ENCODE assay signal across 8 cellular contexts in genomic region chr7:105013818-105014724, GRCh38. TPM values are rescaled to one million over a fixed set of nuclear protein-coding genes. Genes with fewer than 3 reads are reported as not detected.
DNase-seq lines count a peak whose midpoint lies in the region; ATAC-seq and TF ChIP-seq lines count a peak whose summit lies in the region.

A gene with protein sequence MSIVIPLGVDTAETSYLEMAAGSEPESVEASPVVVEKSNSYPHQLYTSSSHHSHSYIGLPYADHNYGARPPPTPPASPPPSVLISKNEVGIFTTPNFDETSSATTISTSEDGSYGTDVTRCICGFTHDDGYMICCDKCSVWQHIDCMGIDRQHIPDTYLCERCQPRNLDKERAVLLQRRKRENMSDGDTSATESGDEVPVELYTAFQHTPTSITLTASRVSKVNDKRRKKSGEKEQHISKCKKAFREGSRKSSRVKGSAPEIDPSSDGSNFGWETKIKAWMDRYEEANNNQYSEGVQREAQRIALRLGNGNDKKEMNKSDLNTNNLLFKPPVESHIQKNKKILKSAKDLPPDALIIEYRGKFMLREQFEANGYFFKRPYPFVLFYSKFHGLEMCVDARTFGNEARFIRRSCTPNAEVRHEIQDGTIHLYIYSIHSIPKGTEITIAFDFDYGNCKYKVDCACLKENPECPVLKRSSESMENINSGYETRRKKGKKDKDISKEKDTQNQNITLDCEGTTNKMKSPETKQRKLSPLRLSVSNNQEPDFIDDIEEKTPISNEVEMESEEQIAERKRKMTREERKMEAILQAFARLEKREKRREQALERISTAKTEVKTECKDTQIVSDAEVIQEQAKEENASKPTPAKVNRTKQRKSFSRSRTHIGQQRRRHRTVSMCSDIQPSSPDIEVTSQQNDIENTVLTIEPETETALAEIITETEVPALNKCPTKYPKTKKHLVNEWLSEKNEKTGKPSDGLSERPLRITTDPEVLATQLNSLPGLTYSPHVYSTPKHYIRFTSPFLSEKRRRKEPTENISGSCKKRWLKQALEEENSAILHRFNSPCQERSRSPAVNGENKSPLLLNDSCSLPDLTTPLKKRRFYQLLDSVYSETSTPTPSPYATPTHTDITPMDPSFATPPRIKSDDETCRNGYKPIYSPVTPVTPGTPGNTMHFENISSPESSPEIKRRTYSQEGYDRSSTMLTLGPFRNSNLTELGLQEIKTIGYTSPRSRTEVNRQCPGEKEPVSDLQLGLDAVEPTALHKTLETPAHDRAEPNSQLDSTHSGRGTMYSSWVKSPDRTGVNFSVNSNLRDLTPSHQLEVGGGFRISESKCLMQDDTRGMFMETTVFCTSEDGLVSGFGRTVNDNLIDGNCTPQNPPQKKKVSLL (N-terminal part only) (plus strand): TSS chr7:105014205. CDS start chr7:105040953, 26,748 bp downstream.

- peaks cover 84% of the 10 kb centered on the region for H3K36me3 Mint-ChIP-seq in Calu3 (ENCODE audit: insufficient read depth, unreplicated experiment)
- H3K36me3 Mint-ChIP-seq in naive B cell: peaks cover 8 to 20% of the 10 kb centered on the region in 2 donors
- H3K36me3 Mint-ChIP-seq in stimulated activated memory B cell treated with anti-CD40 and anti-IgM and Interleukin-4, amounts not matched to agents 10 μg/mL and 1 μg/mL and 100 μg/mL, for 72 hours: peaks cover 38% of the 10 kb centered on the region

- H3K27ac ChIP-seq in Panc1 (ENCODE audit: low read length) (peak within 1 kb of the TSS; percentile 100), esophagus squamous epithelium (peak within 1 kb of the TSS; percentile 99 to 100 (median 100))

- TF ChIP-seq CTCF in Calu3 (IDR thresholded peaks at IDR 0.05; ENCODE audit: unreplicated experiment): no peak
- no peak; the same call in none of the 2 replicates for TF ChIP-seq CTCF in Panc1 (IDR thresholded peaks at IDR 0.05)
- TF ChIP-seq CTCF in esophagus squamous epithelium (IDR thresholded peaks at IDR 0.05): no peak

- TF ChIP-seq POLR2A in esophagus squamous epithelium (IDR thresholded peaks at IDR 0.05): peak in 3 of 4 donors; percentile 20 to 81 (median 47)

- peak; percentile 90 for DNase-seq in Calu3
- peak; percentile 63 for DNase-seq in HuH-7.5 (ENCODE audit: low spot score)
- no peak for DNase-seq in Panc1 (ENCODE audit: low read depth, low spot score)
- peak; percentile 93 to 94 for DNase-seq in activated T-cell treated with anti-CD3 and anti-CD28 coated beads, Interleukin-2, amount 50 U/mL, for 48 hours
- peak; percentile 61 for DNase-seq in esophagus squamous epithelium (lab: John Stamatoyannopoulos, UW)
- peak; percentile 95 for DNase-seq in naive B cell

- H3K9me3 ChIP-seq in Panc1 (ENCODE audit: control insufficient read depth, insufficient read depth, low read depth, low read length): no peaks in the 10 kb centered on the region
- no peaks in the 10 kb centered on the region for H3K9me3 ChIP-seq in esophagus squamous epithelium

- ATAC-seq in GM21515 (IDR thresholded peaks at IDR 0.05; ENCODE audit: unreplicated experiment) (peak; percentile 26), Panc1 (peak; percentile 70), naive B cell (ENCODE audit: low read depth in 2 of 2) (peak; percentile 32 to 37)
- peak; percentile 66 for ATAC-seq in stimulated activated memory B cell treated with anti-CD40 and anti-IgM and Interleukin-4, amounts not matched to agents 10 μg/mL and 1 μg/mL and 100 μg/mL, for 72 hours

- no TSS peak for BruUV-seq in Calu3 (replicated peaks; lab: Mats Ljungman, UMichigan)
- BruUV-seq in Panc1 (replicated peaks; lab: Mats Ljungman, UMichigan): no TSS peak

- no peaks in the 10 kb centered on the region for H3K27me3 Mint-ChIP-seq in Calu3 (ENCODE audit: unreplicated experiment)
- H3K27me3 Mint-ChIP-seq in naive B cell: peaks cover 0 to 8% (median 4%) of the 10 kb centered on the region in 3 donors
- no peaks in the 10 kb centered on the region for H3K27me3 Mint-ChIP-seq in stimulated activated memory B cell treated with anti-CD40 and anti-IgM and Interleukin-4, amounts not matched to agents 10 μg/mL and 1 μg/mL and 100 μg/mL, for 72 hours

- WGBS in esophagus squamous epithelium, 2 donors: 1% methylated on average over 21 to 26 of the region's 70 CpGs

- peak within 1 kb of the TSS; percentile 100 for H3K27ac Mint-ChIP-seq in Calu3 (ENCODE audit: unreplicated experiment)
- peak within 1 kb of the TSS; percentile 100 for H3K27ac Mint-ChIP-seq in naive B cell
- peak within 1 kb of the TSS; percentile 100 for H3K27ac Mint-ChIP-seq in stimulated activated memory B cell treated with anti-CD40 and anti-IgM and Interleukin-4, amounts not matched to agents 10 μg/mL and 1 μg/mL and 100 μg/mL, for 72 hours

- H3K27me3 ChIP-seq in Panc1 (ENCODE audit: control insufficient read depth, insufficient read depth, low read length): no peaks in the 10 kb centered on the region
- no peaks in the 10 kb centered on the region for H3K27me3 ChIP-seq in esophagus squamous epithelium

- CTCF ChIA-PET in Calu3 (lab: Charles Lee) (interaction anchor here (0.7 kb wide), 1 partner anchor 1515 kb away, joined by 3 read pairs; no protein-coding TSS in a partner anchor), Panc1 (lab: Charles Lee) (interaction anchor here (0.5 kb wide), 1 partner anchor 46 kb away, joined by 4 read pairs; no protein-coding TSS in a partner anchor)

- in situ Hi-C loops in Panc1 (cut with HindIII; ENCODE audit: low pct_unique_long_range_greater_than_20kb, low sequenced_read_pairs): no loop called here

- intact Hi-C loops in Calu3 (cut with micrococcal nuclease; ENCODE audit: unreplicated experiment) (loop anchor here (2.0 to 10.0 kb wide), 2 partner anchors 69 to 89 kb away; no protein-coding TSS in a partner anchor), Panc1 (cut with micrococcal nuclease; ENCODE audit: unreplicated experiment) (no loop called here), esophagus squamous epithelium (cut with DNase I) (no loop called here)

- H3K4me3 Mint-ChIP-seq in Calu3 (ENCODE audit: low read depth, unreplicated experiment) (peak within 1 kb of the TSS; percentile 93), naive B cell (peak within 1 kb of the TSS; percentile 95 to 100 (median 99))
- H3K4me3 Mint-ChIP-seq in stimulated activated memory B cell treated with anti-CD40 and anti-IgM and Interleukin-4, amounts not matched to agents 10 μg/mL and 1 μg/mL and 100 μg/mL, for 72 hours: peak within 1 kb of the TSS; percentile 96

- H3K36me3 ChIP-seq in Panc1 (ENCODE audit: control insufficient read depth, insufficient read depth, low read length) (peaks cover 18% of the 10 kb centered on the region), esophagus squamous epithelium (no peaks in the 10 kb centered on the region)

- H3K9me3 Mint-ChIP-seq in Calu3 (ENCODE audit: low read depth, unreplicated experiment) (no peaks in the 10 kb centered on the region), naive B cell (peaks cover 0 to 4% (median 0%) of the 10 kb centered on the region in 7 donors)
- H3K9me3 Mint-ChIP-seq in stimulated activated memory B cell treated with anti-CD40 and anti-IgM and Interleukin-4, amounts not matched to agents 10 μg/mL and 1 μg/mL and 100 μg/mL, for 72 hours: no peaks in the 10 kb centered on the region

- H3K4me3 ChIP-seq in Panc1 (ENCODE audit: low read depth in 2 of 2, low read length in 2 of 2) (peak within 1 kb of the TSS; percentile 92 to 93), esophagus squamous epithelium (peak within 1 kb of the TSS; percentile 73 to 96 (median 93))

- POLR2A ChIA-PET in Panc1 (lab: Charles Lee): interaction anchor here (0.7 to 1.8 kb wide), 6 partner anchors 11 to 87 kb away, joined by 3 to 10 read pairs (median 4); no protein-coding TSS in a partner anchor

- peaks cover 6% of the 10 kb centered on the region for H3K4me1 Mint-ChIP-seq in Calu3 (ENCODE audit: low read depth, unreplicated experiment)
- peaks cover 38 to 59% (median 51%) of the 10 kb centered on the region in 3 donors for H3K4me1 Mint-ChIP-seq in naive B cell
- H3K4me1 Mint-ChIP-seq in stimulated activated memory B cell treated with anti-CD40 and anti-IgM and Interleukin-4, amounts not matched to agents 10 μg/mL and 1 μg/mL and 100 μg/mL, for 72 hours: peaks cover 36% of the 10 kb centered on the region

- H3K4me1 ChIP-seq in Panc1 (ENCODE audit: control insufficient read depth, insufficient read depth, low read length) (peaks cover 24% of the 10 kb centered on the region), esophagus squamous epithelium (peaks cover 6 to 59% (median 12%) of the 10 kb centered on the region in 3 donors)

RNA-seq across cellular contexts. Expression of the gene that starts here (rescaled TPM):
- total RNA-seq in Calu3 (2022) (37.7 and 39.1 TPM in 2 replicates), Panc1 (2021; ENCODE audit: unreplicated experiment) (51.4 TPM), esophagus squamous epithelium (10 to 100 TPM; 37.2 to 80.5 (median 54.4) TPM)
- 20.9 TPM for polyA plus RNA-seq in Panc1 (2012; ENCODE audit: insufficient read length)
- 100 to 1,000 TPM; 165 to 343 (median 213) TPM for polyA plus RNA-seq in naive B cell (ENCODE audit: low read depth in 6 of 6)
